12 cellular contexts compared by ENCODE assay signal in genomic region chr15:74784854-74785715, GRCh38. TPM values are rescaled to one million over a fixed set of nuclear protein-coding genes. Genes with fewer than 3 reads are reported as not detected.
DNase-seq lines count a peak whose midpoint lies in the region; ATAC-seq, FAIRE-seq and TF ChIP-seq lines count a peak whose summit lies in the region.
"Had no signal": no experiment of that assay in that cellular context is flagged by ENCODE, and none has a peak within 500 bp of the region (broad histone marks: within the 10 kb centered on the region; RNA-seq: fewer than 3 reads in every experiment).

No MANE protein-coding gene starts in this region.

- H3K36me3 Mint-ChIP-seq in natural killer cell: no peaks in the 10 kb centered on the region

- H3K9me3 ChIP-seq in BLaER1 treated with 17β-estradiol and CSF1 and Interleukin-3, amounts not matched to agents 10 nM and 100 nM (replicated peaks in 1 of 11): no peaks in the 10 kb centered on the region
- H3K9me3 ChIP-seq: SJSA1 had no signal

- peak overlapping the region; percentile 98 to 100 (median 99); a peak in 21 of 22 replicates for H3K9ac ChIP-seq in BLaER1 treated with 17β-estradiol and CSF1 and Interleukin-3, amounts not matched to agents 10 nM and 100 nM

- FAIRE-seq in HTR-8/SVneo (lab: Jason Lieb, UNC): no peak

- peaks cover 0 to 31% (median 10%) of the 10 kb centered on the region in 11 experiments; a peak in 13 of 22 replicates for H3K36me3 ChIP-seq in BLaER1 treated with 17β-estradiol and CSF1 and Interleukin-3, amounts not matched to agents 10 nM and 100 nM

- H3K4me2 ChIP-seq in BLaER1 treated with 17β-estradiol and CSF1 and Interleukin-3, amounts not matched to agents 10 nM and 100 nM: peak overlapping the region; percentile 97 to 100 (median 100)

- peak; percentile 2 for TF ChIP-seq CTCF in natural killer cell (IDR thresholded peaks at IDR 0.05)

- DNase-seq in Jurkat, Clone E6-1 (ENCODE audit: low read depth, low spot score): no peak
- no peak for DNase-seq in caudate nucleus (lab: John Stamatoyannopoulos, UW)
- DNase-seq in natural killer cell: peak; percentile 44
- DNase-seq in H4 (ENCODE audit: low spot score): no peak
- DNase-seq in head of caudate nucleus: no peak
- DNase-seq in HTR-8/SVneo (ENCODE audit: insufficient read length, low spot score): no peak
- DNase-seq: aorta, KBM-7 had no signal

- H3K4me1 Mint-ChIP-seq in natural killer cell: peaks cover 80 to 90% of the 10 kb centered on the region in 2 donors

- no peaks in the 10 kb centered on the region for H3K9me3 Mint-ChIP-seq in natural killer cell

- H3K27ac ChIP-seq in BLaER1 treated with 17β-estradiol and CSF1 and Interleukin-3, amounts not matched to agents 10 nM and 100 nM: peak overlapping the region; percentile 98 to 100 (median 100)
- H3K27ac ChIP-seq in caudate nucleus (ENCODE audit: low read depth, low read length): peak overlapping the region; percentile 36
- H3K27ac ChIP-seq: SJSA1 had no signal

- H3K4me3 Mint-ChIP-seq in natural killer cell: peak overlapping the region; percentile 97

- H3K27me3 ChIP-seq in BLaER1 treated with 17β-estradiol and CSF1 and Interleukin-3, amounts not matched to agents 10 nM and 100 nM: no peaks in the 10 kb centered on the region
- H3K27me3 ChIP-seq: SJSA1 had no signal

- H4K20me1 ChIP-seq in BLaER1 treated with 17β-estradiol and CSF1 and Interleukin-3, amounts not matched to agents 10 nM and 100 nM: peaks cover 25 to 76% (median 68%) of the 10 kb centered on the region in 11 experiments; a peak in 21 of 22 replicates

- peak overlapping the region; percentile 76 to 92 (median 82) for H3K4me3 ChIP-seq in BLaER1 treated with 17β-estradiol and CSF1 and Interleukin-3, amounts not matched to agents 10 nM and 100 nM
- H3K4me3 ChIP-seq in Jurkat, Clone E6-1 (ENCODE audit: low read length): peak overlapping the region; percentile 99
- H3K4me3 ChIP-seq: SJSA1 had no signal

- no peaks in the 10 kb centered on the region for H3K27me3 Mint-ChIP-seq in natural killer cell (ENCODE audit: low read depth in 2 of 2)

- intact Hi-C loops in natural killer cell (cut with micrococcal nuclease): loop anchor here (1.0 to 10.0 kb wide), 5 partner anchors 8 to 670 kb away; partner anchors contain the start of genes C15orf39, COX5A, SIN3A and ULK3
- intact Hi-C loops in head of caudate nucleus (cut with DNase I): loop anchor here (5.0 kb wide), 1 partner anchor 52 kb away; no protein-coding TSS in a partner anchor

- ATAC-seq in natural killer cell: peak; percentile 5 to 10 (median 5)
- ATAC-seq in esophagus mucosa: no peak

- peak overlapping the region; percentile 95 to 100 for H3K27ac Mint-ChIP-seq in natural killer cell

- H3K4me1 ChIP-seq in BLaER1 treated with 17β-estradiol and CSF1 and Interleukin-3, amounts not matched to agents 10 nM and 100 nM: peaks cover 69 to 91% (median 82%) of the 10 kb centered on the region in 10 experiments

RNA-seq across cellular contexts. Expression of gene CSK, which starts 3.2 kb away (rescaled TPM):
- 222 TPM for polyA plus RNA-seq in Jurkat, Clone E6-1 (2012; ENCODE audit: insufficient read depth, insufficient read length)
- total RNA-seq in natural killer cell (100 to 1,000 TPM; 282 to 334 (median 287) TPM), esophagus mucosa (77.1 TPM)
- total RNA-seq in H4 (2014; rRNA removed; shearing (Covaris generic)): 21.7 and 22.7 TPM in 2 replicates

RNA-seq across cellular contexts. Expression of gene LMAN1L, which starts 27.6 kb away (rescaled TPM):
- not detected for polyA plus RNA-seq in Jurkat, Clone E6-1 (2012; ENCODE audit: insufficient read depth, insufficient read length)
- total RNA-seq in natural killer cell (1 to 10 TPM in 1 of 3 donors, under 1 TPM in 2; 0.72 to 1.1 (median 0.94) TPM), esophagus mucosa (not detected)
- 0.10 TPM in 1 of 2 replicates, not detected in the other for total RNA-seq in H4 (2014; rRNA removed; shearing (Covaris generic))
- total RNA-seq: Daoy, SJSA1 had no signal

RNA-seq across cellular contexts. Expression of gene CYP1A2, which starts 36.4 kb away (rescaled TPM):
- not detected for polyA plus RNA-seq in Jurkat, Clone E6-1 (2012; ENCODE audit: insufficient read depth, insufficient read length)
- total RNA-seq in natural killer cell: not detected
- total RNA-seq in H4 (2014; rRNA removed; shearing (Covaris generic)): not detected in 2 replicates
- total RNA-seq in esophagus mucosa: not detected
- total RNA-seq: aorta, Daoy, SJSA1 had no signal
- polyA plus RNA-seq: aorta had no signal

RNA-seq across cellular contexts. Expression of gene CPLX3, which starts 41.3 kb away (rescaled TPM):
- polyA plus RNA-seq in Jurkat, Clone E6-1 (2012; ENCODE audit: insufficient read depth, insufficient read length): not detected
- under 1 TPM in 2 of 3 donors, not detected in 1; 0.16 to 0.93 TPM for total RNA-seq in natural killer cell
- total RNA-seq in H4 (2014; rRNA removed; shearing (Covaris generic)): not detected in 2 replicates
- total RNA-seq in esophagus mucosa: not detected
- total RNA-seq: aorta, Daoy, SJSA1 had no signal

RNA-seq across cellular contexts. Expression of gene ULK3, which starts 57.9 kb away (rescaled TPM):
- 91.9 TPM for polyA plus RNA-seq in Jurkat, Clone E6-1 (2012; ENCODE audit: insufficient read depth, insufficient read length)
- total RNA-seq in natural killer cell (10 to 100 TPM; 54.8 to 75.1 (median 64.7) TPM), esophagus mucosa (43.3 TPM)
- total RNA-seq in H4 (2014; rRNA removed; shearing (Covaris generic)): 18.2 and 19.7 TPM in 2 replicates
